Comparison of ENCODE assay signal across 10 cellular contexts in the genomic region with DNA sequence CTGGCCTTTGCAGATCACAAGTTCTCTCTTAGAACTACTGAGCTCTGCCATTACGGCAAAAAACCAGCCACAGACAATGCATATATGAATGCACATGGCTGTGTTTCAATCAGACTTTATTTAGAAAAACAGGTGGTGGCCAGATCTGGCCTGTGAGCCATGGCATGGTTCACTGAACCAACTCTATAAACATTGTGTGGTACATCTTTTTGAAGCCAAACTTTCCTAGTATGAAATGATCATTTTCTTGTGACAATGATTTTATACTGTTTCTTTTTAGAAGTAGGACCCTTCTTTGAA.
DNase-seq lines count a peak whose midpoint lies in the region; ATAC-seq and TF ChIP-seq lines count a peak whose summit lies in the region.
"Had no signal": no experiment of that assay in that cellular context is flagged by ENCODE, and none has a peak within 500 bp of the region (broad histone marks: within the 10 kb centered on the region; RNA-seq: fewer than 3 reads in every experiment).

No MANE protein-coding gene starts in this region.

- H3K4me2 ChIP-seq in KMS-11 = peak overlapping the region; percentile 41; the same call in 1 of the 2 replicates

- no peaks in the 10 kb centered on the region for H3K79me2 ChIP-seq in KMS-11 (ENCODE audit: insufficient read depth, low read depth)

- intact Hi-C loops in activated CD4-positive, alpha-beta T cell treated with anti-CD3 and anti-CD28 coated beads, Interleukin-2, amount 10 ng/mL, durations not matched to agents 24 days and 14 days (cut with micrococcal nuclease) = no loop called here
- intact Hi-C loops in activated CD4-positive, alpha-beta T cell treated with anti-CD3 and anti-CD28 coated beads for 36 hours (cut with DNase I, micrococcal nuclease) = loop anchor here in 1 of 2 experiments (2.0 kb wide), 1 partner anchor 17 kb away; no protein-coding TSS in a partner anchor
- intact Hi-C loops in natural killer cell (cut with micrococcal nuclease) = loop anchor here (5.0 kb wide), 1 partner anchor 35 kb away; no protein-coding TSS in a partner anchor

- H3K4me3 ChIP-seq in KMS-11 (IDR thresholded peaks at IDR 0.05; ENCODE audit: insufficient read depth, low read depth, low read length) = no peak overlapping the region
- H3K4me3 ChIP-seq: coronary artery had no signal

- peaks cover 4% of the 10 kb centered on the region for H3K9me3 Mint-ChIP-seq in activated CD4-positive, alpha-beta T cell treated with anti-CD3 and anti-CD28 coated beads, Interleukin-2, amount 10 ng/mL, durations not matched to agents 24 days and 14 days
- no peaks in the 10 kb centered on the region for H3K9me3 Mint-ChIP-seq in activated CD4-positive, alpha-beta T cell treated with anti-CD3 and anti-CD28 coated beads for 36 hours (ENCODE audit: low read depth)
- no peaks in the 10 kb centered on the region for H3K9me3 Mint-ChIP-seq in natural killer cell

- H3K4me1 ChIP-seq in KMS-11 (ENCODE audit: low read depth, poor library complexity, severe bottlenecking) = peaks cover 58% of the 10 kb centered on the region

- H4K20me1 ChIP-seq in KMS-11 (ENCODE audit: insufficient read depth) = no peaks in the 10 kb centered on the region

- H3K4me3 Mint-ChIP-seq in activated CD4-positive, alpha-beta T cell treated with anti-CD3 and anti-CD28 coated beads, Interleukin-2, amount 10 ng/mL, durations not matched to agents 24 days and 14 days = peak overlapping the region; percentile 19
- no peak overlapping the region for H3K4me3 Mint-ChIP-seq in activated CD4-positive, alpha-beta T cell treated with anti-CD3 and anti-CD28 coated beads for 36 hours
- H3K4me3 Mint-ChIP-seq in natural killer cell = peak overlapping the region; percentile 92

- no peak overlapping the region for H3K27ac ChIP-seq in KMS-11
- H3K27ac ChIP-seq: coronary artery had no signal

- no peak overlapping the region for H3K27ac Mint-ChIP-seq in activated CD4-positive, alpha-beta T cell treated with anti-CD3 and anti-CD28 coated beads, Interleukin-2, amount 10 ng/mL, durations not matched to agents 24 days and 14 days
- H3K27ac Mint-ChIP-seq in activated CD4-positive, alpha-beta T cell treated with anti-CD3 and anti-CD28 coated beads for 36 hours = no peak overlapping the region
- H3K27ac Mint-ChIP-seq in natural killer cell = peak overlapping the region; percentile 94 to 95

- ATAC-seq in activated CD4-positive, alpha-beta T cell treated with anti-CD3 and anti-CD28 coated beads for 36 hours = no peak
- ATAC-seq in GM21515 (IDR thresholded peaks at IDR 0.05; ENCODE audit: unreplicated experiment) (peak; percentile 37), natural killer cell (no peak)

- TF ChIP-seq CTCF in KMS-11 (conservative IDR thresholded peaks at IDR 0.05; ENCODE audit: low read depth, low read length) (no peak), natural killer cell (IDR thresholded peaks at IDR 0.05) (no peak)

- H3K27me3 Mint-ChIP-seq in activated CD4-positive, alpha-beta T cell treated with anti-CD3 and anti-CD28 coated beads, Interleukin-2, amount 10 ng/mL, durations not matched to agents 24 days and 14 days = peaks cover 1% of the 10 kb centered on the region
- H3K27me3 Mint-ChIP-seq in activated CD4-positive, alpha-beta T cell treated with anti-CD3 and anti-CD28 coated beads for 36 hours = no peaks in the 10 kb centered on the region
- no peaks in the 10 kb centered on the region for H3K27me3 Mint-ChIP-seq in natural killer cell (ENCODE audit: low read depth in 2 of 2)

- no peaks in the 10 kb centered on the region for H3K27me3 ChIP-seq in KMS-11 (ENCODE audit: insufficient read depth, low read depth)

- no peaks in the 10 kb centered on the region for H3K36me3 Mint-ChIP-seq in activated CD4-positive, alpha-beta T cell treated with anti-CD3 and anti-CD28 coated beads, Interleukin-2, amount 10 ng/mL, durations not matched to agents 24 days and 14 days (ENCODE audit: low read depth)
- no peaks in the 10 kb centered on the region for H3K36me3 Mint-ChIP-seq in activated CD4-positive, alpha-beta T cell treated with anti-CD3 and anti-CD28 coated beads for 36 hours (ENCODE audit: low read depth)
- H3K36me3 Mint-ChIP-seq in natural killer cell = no peaks in the 10 kb centered on the region

- CTCF ChIA-PET in activated CD4-positive, alpha-beta T cell treated with anti-CD3 and anti-CD28 coated beads for 36 hours (lab: Charles Lee) = interaction anchor here (1.0 to 8.9 kb wide), 5 partner anchors 9 to 277 kb away, joined by 3 to 67 read pairs (median 11); no protein-coding TSS in a partner anchor

- peaks cover 41% of the 10 kb centered on the region for H3K4me1 Mint-ChIP-seq in activated CD4-positive, alpha-beta T cell treated with anti-CD3 and anti-CD28 coated beads, Interleukin-2, amount 10 ng/mL, durations not matched to agents 24 days and 14 days
- peaks cover 53% of the 10 kb centered on the region for H3K4me1 Mint-ChIP-seq in activated CD4-positive, alpha-beta T cell treated with anti-CD3 and anti-CD28 coated beads for 36 hours
- H3K4me1 Mint-ChIP-seq in natural killer cell = peaks cover 43 to 56% of the 10 kb centered on the region in 2 donors

- no peak for DNase-seq in activated CD4-positive, alpha-beta T cell treated with anti-CD3 and anti-CD28 coated beads, Interleukin-2, amount 10 ng/mL, durations not matched to agents 24 days and 14 days
- no peak for DNase-seq in activated CD4-positive, alpha-beta T cell treated with anti-CD3 and anti-CD28 coated beads for 36 hours
- DNase-seq in natural killer cell (no peak), SHP77 treated with DMSO at 0.1 percent for 48 hours (lab: John Stamatoyannopoulos, UW) (no peak), T1000 (lab: John Stamatoyannopoulos, UW) (no peak)
- DNase-seq in NK-92 treated with Interleukin-12 subunit alpha and Interleukin-12 subunit beta, amount 100 ng/mL, for 24 hours (lab: John Stamatoyannopoulos, UW) = no peak
- DNase-seq: posterior cingulate gyrus had no signal

- no peaks in the 10 kb centered on the region for H3K36me3 ChIP-seq in KMS-11 (ENCODE audit: insufficient read depth)

- no peak overlapping the region for H2AFZ ChIP-seq in KMS-11 (ENCODE audit: low read depth)

- H3K9ac ChIP-seq in KMS-11 = no peak overlapping the region

- POLR2A ChIA-PET in activated CD4-positive, alpha-beta T cell treated with anti-CD3 and anti-CD28 coated beads for 36 hours (lab: Charles Lee) = no interaction called here

Comparison
In these comparisons a context has a peak if more than half of its experiments do, and no peak if none do; other contexts are left out.
1. H3K27ac Mint-ChIP-seq: peak in natural killer cell (2 of 2); none in activated CD4-positive, alpha-beta T cell treated with anti-CD3 and anti-CD28 coated beads, Interleukin-2, amount 10 ng/mL, durations not matched to agents 24 days and 14 days (single experiment) and activated CD4-positive, alpha-beta T cell treated with anti-CD3 and anti-CD28 coated beads for 36 hours (single experiment).